Comparison of ENCODE assay signal across 8 cellular contexts in genomic region chr18:7221424-7222155, GRCh38. TPM values are rescaled to one million over a fixed set of nuclear protein-coding genes. Genes with fewer than 3 reads are reported as not detected.
DNase-seq lines count a peak whose midpoint lies in the region; ATAC-seq, FAIRE-seq and TF ChIP-seq lines count a peak whose summit lies in the region.

No MANE protein-coding gene starts in this region.

- TF ChIP-seq POLR2A in sigmoid colon (IDR thresholded peaks at IDR 0.05): no peak

- no peak for ATAC-seq in GM19023 (IDR thresholded peaks at IDR 0.05; ENCODE audit: unreplicated experiment)

- H3K36me3 ChIP-seq in HEK293 (ENCODE audit: control insufficient read depth in 2 of 2, insufficient read depth in 1 of 2, low read length in 2 of 2): no peaks in the 10 kb centered on the region
- no peaks in the 10 kb centered on the region for H3K36me3 ChIP-seq in keratinocyte (ENCODE audit: control insufficient read depth in 2 of 2, extremely low read depth in 1 of 2, insufficient read depth in 2 of 2, low read length in 2 of 2)
- H3K36me3 ChIP-seq in sigmoid colon: no peaks in the 10 kb centered on the region

- no peaks in the 10 kb centered on the region for H4K20me1 ChIP-seq in keratinocyte (ENCODE audit: control insufficient read depth, extremely low read depth, insufficient read depth, low read length)

- H3K27me3 ChIP-seq in keratinocyte (ENCODE audit: control insufficient read depth, extremely low read depth, insufficient read depth, low read length) (no peaks in the 10 kb centered on the region), sigmoid colon (no peaks in the 10 kb centered on the region)

- dilution Hi-C loops in keratinocyte (cut with MboI; ENCODE audit: extremely low pct_ligation_motif_present, low sequenced_read_pairs): no loop called here

- H3K4me3 ChIP-seq in HEK293 (ENCODE audit: low read depth, low read length) (no peak overlapping the region), keratinocyte (ENCODE audit: control insufficient read depth in 2 of 3, extremely low read depth in 1 of 3, insufficient read depth in 2 of 3, low read depth in 1 of 3, low read length in 3 of 3) (no peak overlapping the region), sigmoid colon (no peak overlapping the region)

- FAIRE-seq in keratinocyte (lab: Jason Lieb, UNC): peak; percentile 91

- TF ChIP-seq EP300 in sigmoid colon (IDR thresholded peaks at IDR 0.05): no peak

- H3K4me1 ChIP-seq in HEK293 (ENCODE audit: control insufficient read depth, insufficient read depth, low read length) (no peaks in the 10 kb centered on the region), keratinocyte (ENCODE audit: control insufficient read depth, extremely low read depth, insufficient read depth, low read length) (no peaks in the 10 kb centered on the region), sigmoid colon (no peaks in the 10 kb centered on the region)

- H3K27ac ChIP-seq in HEK293 (ENCODE audit: extremely low read depth, low read depth, low read length) (no peak overlapping the region), keratinocyte (ENCODE audit: control insufficient read depth, insufficient read depth, low read length) (no peak overlapping the region), sigmoid colon (no peak overlapping the region)

- intact Hi-C loops in sigmoid colon (cut with DNase I): no loop called here

- 47 to 64% methylated on average over 5 of the region's 5 CpGs for WGBS in sigmoid colon, 2 donors

- H3K9me1 ChIP-seq in keratinocyte (ENCODE audit: control insufficient read depth, extremely low read depth, insufficient read depth, low read length): no peaks in the 10 kb centered on the region

- no peaks in the 10 kb centered on the region for H3K9me3 ChIP-seq in HEK293 (ENCODE audit: control insufficient read depth, insufficient read depth, low read depth, low read length)
- H3K9me3 ChIP-seq in keratinocyte (ENCODE audit: control insufficient read depth, low read depth, low read length): no peaks in the 10 kb centered on the region
- no peaks in the 10 kb centered on the region for H3K9me3 ChIP-seq in sigmoid colon

- DNase-seq in CD1c-positive myeloid dendritic cell (ENCODE audit: extremely low spot score) (peak; percentile 28), NCI-H345 treated with DMSO at 0.1 percent for 48 hours (lab: John Stamatoyannopoulos, UW; ENCODE audit: unreplicated experiment) (peak; percentile 65), astrocyte of the hippocampus (ENCODE audit: low read depth, low spot score) (peak; percentile 72), keratinocyte (ENCODE audit: low read depth, low spot score) (peak; percentile 32), sigmoid colon (no peak), T-helper 9 cell (no peak)

- no peak overlapping the region for H3K9ac ChIP-seq in keratinocyte (ENCODE audit: control insufficient read depth, extremely low read depth, insufficient read depth, low read length)

- TF ChIP-seq CTCF in HEK293 (tag by site-specific recombination; IDR thresholded peaks at IDR 0.05) (peak; percentile 69), keratinocyte (optimal IDR thresholded peaks at IDR 0.05 in 1 of 3, IDR thresholded peaks at IDR 0.05 in 1 of 3, conservative IDR thresholded peaks at IDR 0.05 in 1 of 3; ENCODE audit: extremely low read depth in 1 of 3, insufficient read depth in 2 of 3, low read length in 3 of 3) (peak; percentile 84 to 90 (median 86)), sigmoid colon (IDR thresholded peaks at IDR 0.05) (peak in 2 of 4 experiments; percentile 29 to 35)

- H2AFZ ChIP-seq in keratinocyte (ENCODE audit: control insufficient read depth, low read length): no peak overlapping the region

- POLR2A ChIA-PET in HEK293 (lab: Yijun Ruan, JAX): no interaction called here

- CTCF ChIA-PET in HEK293 (lab: Yijun Ruan, JAX): interaction anchor here (0.6 to 1.9 kb wide), 15 partner anchors 10 to 1167 kb away, joined by 3 to 9 read pairs (median 4); no protein-coding TSS in a partner anchor

- H3K4me2 ChIP-seq in keratinocyte (ENCODE audit: control insufficient read depth, extremely low read depth, insufficient read depth, low read depth, low read length): no peak overlapping the region

- H3K79me2 ChIP-seq in keratinocyte (ENCODE audit: control insufficient read depth, insufficient read depth, low read length): no peaks in the 10 kb centered on the region

TF ChIP-seq in HEK293, 187 proteins besides CTCF, POLR2A, EP300 and RAD21 (continues in another document):
- no peak for TF ChIP-seq KLF16 (tag by site-specific recombination; IDR thresholded peaks at IDR 0.05)
- TF ChIP-seq ZBTB11 (tag by site-specific recombination; conservative IDR thresholded peaks at IDR 0.05; ENCODE audit: low read depth): no peak
- TF ChIP-seq ZFP37 (tag by site-specific recombination; IDR thresholded peaks at IDR 0.05): 0 out of 2 replicates have a peak, but pooled peaks have one; percentile 21
- no peak for TF ChIP-seq ZNF596 (tag by site-specific recombination; IDR thresholded peaks at IDR 0.05)
- no peak for TF ChIP-seq ZNF76 (tag by site-specific recombination; IDR thresholded peaks at IDR 0.05; ENCODE audit: borderline replicate concordance, low read depth)
- no peak for TF ChIP-seq WT1 (tag by site-specific recombination; IDR thresholded peaks at IDR 0.05)
- no peak for TF ChIP-seq ZNF223 (tag by site-specific recombination; IDR thresholded peaks at IDR 0.05)
- TF ChIP-seq GLIS2 (tag by site-specific recombination; IDR thresholded peaks at IDR 0.05): no peak
- no peak for TF ChIP-seq ZSCAN5A (tag by site-specific recombination; IDR thresholded peaks at IDR 0.05)
- TF ChIP-seq ZNF521 (tag by site-specific recombination; IDR thresholded peaks at IDR 0.05): no peak
- TF ChIP-seq ZNF843 (tag by site-specific recombination; IDR thresholded peaks at IDR 0.05): no peak
- TF ChIP-seq ZNF610 (tag by site-specific recombination; IDR thresholded peaks at IDR 0.05; ENCODE audit: borderline replicate concordance): no peak
- TF ChIP-seq IKZF3 (tag by site-specific recombination; IDR thresholded peaks at IDR 0.05): peak; percentile 66
- peak; percentile 77 for TF ChIP-seq ZNF654 (tag by site-specific recombination; IDR thresholded peaks at IDR 0.05; ENCODE audit: low read depth)
- TF ChIP-seq ZNF423 (tag by site-specific recombination; IDR thresholded peaks at IDR 0.05): no peak
- TF ChIP-seq ZNF629 (tag by site-specific recombination; IDR thresholded peaks at IDR 0.05): no peak
- TF ChIP-seq ZNF449 (tag by site-specific recombination; IDR thresholded peaks at IDR 0.05): no peak

RNA-seq across cellular contexts. Expression of gene LRRC30, which starts 9.3 kb away (rescaled TPM):
- polyA plus RNA-seq in keratinocyte (not detected in 3 replicates), sigmoid colon (not detected)
- polyA plus RNA-seq in keratinocyte (2011; ENCODE audit: low read depth): not detected
- polyA plus RNA-seq in keratinocyte (2011; cell fraction: cytosol; rRNA removed): not detected in 2 replicates
- polyA plus RNA-seq in keratinocyte (2011; cell fraction: nucleus; rRNA removed): not detected in 2 replicates
- not detected in 2 replicates for polyA plus RNA-seq in keratinocyte (2012; ENCODE audit: low replicate concordance)
- polyA minus RNA-seq in keratinocyte: not detected in 3 replicates
- not detected for polyA minus RNA-seq in keratinocyte (2011; cell fraction: cytosol; rRNA and poly(A)+ RNA removed)
- not detected in 2 replicates for polyA minus RNA-seq in keratinocyte (2011; cell fraction: nucleus; rRNA and poly(A)+ RNA removed)
- not detected for total RNA-seq in sigmoid colon

Comparison
In these comparisons a context has a peak if more than half of its experiments do, and no peak if none do; other contexts are left out.
1. DNase-seq: peak in CD1c-positive myeloid dendritic cell (single experiment), NCI-H345 treated with DMSO at 0.1 percent for 48 hours (single experiment), astrocyte of the hippocampus (single experiment) and keratinocyte (single experiment); none in sigmoid colon (single experiment) and T-helper 9 cell (single experiment).